ENCODE assay signal across 1 cellular context in the genomic region with DNA sequence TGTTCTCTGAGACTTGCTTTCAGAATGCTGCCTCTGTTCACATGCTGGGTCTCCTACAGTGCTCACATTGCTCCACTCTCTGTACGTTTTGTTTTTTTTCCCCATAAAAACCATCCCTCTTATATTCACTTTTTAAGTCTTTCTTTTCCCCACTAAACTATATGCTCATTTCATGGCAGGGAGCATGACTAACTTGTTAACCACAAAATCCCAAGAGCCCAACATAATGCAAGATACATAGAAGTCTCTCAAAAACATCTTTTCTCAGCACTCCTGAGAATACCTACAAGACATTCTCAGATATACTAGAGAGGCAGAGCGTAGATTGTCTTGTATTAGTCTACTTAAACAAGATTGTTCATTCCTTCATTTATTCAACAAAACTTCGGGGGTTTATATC.
TF ChIP-seq lines count a peak whose summit lies in the region.

No MANE protein-coding gene starts in this region.

TF ChIP-seq in SK-N-SH treated with all-trans-retinoic acid at 6 μM for 48 hours, 23 proteins besides CTCF, POLR2A, EP300 and RAD21 (continued from another document):
- TF ChIP-seq, protein P1, sequence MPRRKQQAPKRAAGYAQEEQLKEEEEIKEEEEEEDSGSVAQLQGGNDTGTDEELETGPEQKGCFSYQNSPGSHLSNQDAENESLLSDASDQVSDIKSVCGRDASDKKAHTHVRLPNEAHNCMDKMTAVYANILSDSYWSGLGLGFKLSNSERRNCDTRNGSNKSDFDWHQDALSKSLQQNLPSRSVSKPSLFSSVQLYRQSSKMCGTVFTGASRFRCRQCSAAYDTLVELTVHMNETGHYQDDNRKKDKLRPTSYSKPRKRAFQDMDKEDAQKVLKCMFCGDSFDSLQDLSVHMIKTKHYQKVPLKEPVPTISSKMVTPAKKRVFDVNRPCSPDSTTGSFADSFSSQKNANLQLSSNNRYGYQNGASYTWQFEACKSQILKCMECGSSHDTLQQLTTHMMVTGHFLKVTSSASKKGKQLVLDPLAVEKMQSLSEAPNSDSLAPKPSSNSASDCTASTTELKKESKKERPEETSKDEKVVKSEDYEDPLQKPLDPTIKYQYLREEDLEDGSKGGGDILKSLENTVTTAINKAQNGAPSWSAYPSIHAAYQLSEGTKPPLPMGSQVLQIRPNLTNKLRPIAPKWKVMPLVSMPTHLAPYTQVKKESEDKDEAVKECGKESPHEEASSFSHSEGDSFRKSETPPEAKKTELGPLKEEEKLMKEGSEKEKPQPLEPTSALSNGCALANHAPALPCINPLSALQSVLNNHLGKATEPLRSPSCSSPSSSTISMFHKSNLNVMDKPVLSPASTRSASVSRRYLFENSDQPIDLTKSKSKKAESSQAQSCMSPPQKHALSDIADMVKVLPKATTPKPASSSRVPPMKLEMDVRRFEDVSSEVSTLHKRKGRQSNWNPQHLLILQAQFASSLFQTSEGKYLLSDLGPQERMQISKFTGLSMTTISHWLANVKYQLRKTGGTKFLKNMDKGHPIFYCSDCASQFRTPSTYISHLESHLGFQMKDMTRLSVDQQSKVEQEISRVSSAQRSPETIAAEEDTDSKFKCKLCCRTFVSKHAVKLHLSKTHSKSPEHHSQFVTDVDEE (CRISPR knock-in tag; IDR thresholded peaks at IDR 0.05) = no peak
- no peak for TF ChIP-seq ARNTL (CRISPR knock-in tag; IDR thresholded peaks at IDR 0.05; ENCODE audit: borderline replicate concordance, low read depth)
- TF ChIP-seq TCF4 (CRISPR knock-in tag; IDR thresholded peaks at IDR 0.05; ENCODE audit: borderline replicate concordance) = no peak
- no peak for TF ChIP-seq TOX (CRISPR knock-in tag; IDR thresholded peaks at IDR 0.05; ENCODE audit: borderline replicate concordance)
- TF ChIP-seq, protein P2, sequence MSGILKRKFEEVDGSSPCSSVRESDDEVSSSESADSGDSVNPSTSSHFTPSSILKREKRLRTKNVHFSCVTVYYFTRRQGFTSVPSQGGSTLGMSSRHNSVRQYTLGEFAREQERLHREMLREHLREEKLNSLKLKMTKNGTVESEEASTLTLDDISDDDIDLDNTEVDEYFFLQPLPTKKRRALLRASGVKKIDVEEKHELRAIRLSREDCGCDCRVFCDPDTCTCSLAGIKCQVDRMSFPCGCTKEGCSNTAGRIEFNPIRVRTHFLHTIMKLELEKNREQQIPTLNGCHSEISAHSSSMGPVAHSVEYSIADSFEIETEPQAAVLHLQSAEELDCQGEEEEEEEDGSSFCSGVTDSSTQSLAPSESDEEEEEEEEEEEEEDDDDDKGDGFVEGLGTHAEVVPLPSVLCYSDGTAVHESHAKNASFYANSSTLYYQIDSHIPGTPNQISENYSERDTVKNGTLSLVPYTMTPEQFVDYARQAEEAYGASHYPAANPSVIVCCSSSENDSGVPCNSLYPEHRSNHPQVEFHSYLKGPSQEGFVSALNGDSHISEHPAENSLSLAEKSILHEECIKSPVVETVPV (CRISPR knock-in tag; IDR thresholded peaks at IDR 0.05) = no peak
- TF ChIP-seq CSDC2 (CRISPR knock-in tag; IDR thresholded peaks at IDR 0.05) = no peak
- TF ChIP-seq SNAI2 (CRISPR knock-in tag; IDR thresholded peaks at IDR 0.05) = no peak
